1 cellular context compared by ENCODE assay signal in the genomic region with DNA sequence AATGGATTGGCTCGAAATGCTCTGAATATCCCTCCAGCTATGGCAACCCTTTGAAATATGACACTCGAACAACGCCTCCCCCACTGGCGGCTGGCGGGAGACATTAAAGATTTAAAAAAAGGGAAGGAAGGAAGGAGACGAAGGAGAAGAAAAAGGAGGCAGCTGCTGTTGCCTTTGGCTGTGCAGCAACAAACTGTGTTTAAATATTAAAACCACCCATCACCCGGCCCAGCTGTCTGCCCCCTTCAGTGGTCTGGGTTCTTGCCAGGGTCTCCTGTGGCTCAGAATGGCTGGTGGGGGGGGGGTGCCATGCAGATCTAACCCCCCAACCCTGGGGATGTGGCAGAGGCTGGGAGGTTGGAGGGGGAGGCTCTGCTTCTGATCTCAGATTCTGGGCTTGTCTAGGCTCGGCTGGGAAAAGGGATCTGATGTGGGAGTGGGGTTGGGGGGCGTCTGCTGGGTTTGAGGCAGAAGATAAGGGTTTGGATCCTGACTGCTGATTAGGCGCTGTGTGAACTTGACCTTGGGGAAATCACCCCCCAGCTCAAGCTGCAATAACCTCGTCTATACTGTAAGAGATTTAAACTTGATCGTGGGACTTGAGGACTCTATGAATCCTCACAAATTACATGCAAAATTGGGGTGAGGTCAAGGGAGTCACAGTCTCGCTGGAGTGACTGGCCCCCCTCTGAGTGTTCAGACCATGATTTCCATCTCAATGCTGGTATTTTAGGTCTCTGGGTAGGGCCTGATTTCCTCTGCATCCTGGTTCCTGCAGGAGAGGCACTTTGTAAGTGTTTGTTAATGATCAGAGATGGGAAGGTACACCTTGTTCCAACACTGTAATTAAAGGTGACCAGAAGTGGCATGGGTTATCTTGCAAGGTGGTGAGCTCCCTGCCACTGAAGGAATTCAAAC.
A peak's percentile ranks its signal among the peaks of the same experiment; 100 is the strongest.
TF ChIP-seq lines count a peak whose summit lies in the region.

No MANE protein-coding gene starts in this region.

TF ChIP-seq in K562, 482 proteins besides CTCF, POLR2A, EP300 and RAD21 (continued from another document):
- no peak for TF ChIP-seq MAZ (CRISPR knock-in tag; conservative IDR thresholded peaks at IDR 0.05 in 1 of 2, IDR thresholded peaks at IDR 0.05 in 1 of 2)
- TF ChIP-seq CHD2 (IDR thresholded peaks at IDR 0.05; ENCODE audit: low read depth, low read length), result no peak
- no peak for TF ChIP-seq ZNF274 (IDR thresholded peaks at IDR 0.05; ENCODE audit: borderline replicate concordance, low read depth, low read length)
- no peak for TF ChIP-seq HDAC2 (IDR thresholded peaks at IDR 0.05)
- TF ChIP-seq, protein P1, sequence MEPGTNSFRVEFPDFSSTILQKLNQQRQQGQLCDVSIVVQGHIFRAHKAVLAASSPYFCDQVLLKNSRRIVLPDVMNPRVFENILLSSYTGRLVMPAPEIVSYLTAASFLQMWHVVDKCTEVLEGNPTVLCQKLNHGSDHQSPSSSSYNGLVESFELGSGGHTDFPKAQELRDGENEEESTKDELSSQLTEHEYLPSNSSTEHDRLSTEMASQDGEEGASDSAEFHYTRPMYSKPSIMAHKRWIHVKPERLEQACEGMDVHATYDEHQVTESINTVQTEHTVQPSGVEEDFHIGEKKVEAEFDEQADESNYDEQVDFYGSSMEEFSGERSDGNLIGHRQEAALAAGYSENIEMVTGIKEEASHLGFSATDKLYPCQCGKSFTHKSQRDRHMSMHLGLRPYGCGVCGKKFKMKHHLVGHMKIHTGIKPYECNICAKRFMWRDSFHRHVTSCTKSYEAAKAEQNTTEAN (CRISPR knock-in tag; IDR thresholded peaks at IDR 0.05), result no peak
- no peak for TF ChIP-seq FOXJ3 (CRISPR knock-in tag; IDR thresholded peaks at IDR 0.05)
- TF ChIP-seq LEF1 (IDR thresholded peaks at IDR 0.05), result peak; percentile 40; the same call in 1 of the 2 replicates
- TF ChIP-seq SMARCA4 (IDR thresholded peaks at IDR 0.05), result no peak
- TF ChIP-seq ZNF239 (CRISPR knock-in tag; IDR thresholded peaks at IDR 0.05), result no peak
- TF ChIP-seq POU5F1 (IDR thresholded peaks at IDR 0.05; ENCODE audit: borderline replicate concordance, low read depth, low read length, partially characterized antibody), result no peak
- no peak for TF ChIP-seq MTA3 (IDR thresholded peaks at IDR 0.05; ENCODE audit: borderline replicate concordance)
- TF ChIP-seq HNRNPLL (IDR thresholded peaks at IDR 0.05; ENCODE audit: low read depth, low read length, poor library complexity, severe bottlenecking), result no peak
- TF ChIP-seq PHF8 (IDR thresholded peaks at IDR 0.05; ENCODE audit: borderline replicate concordance, low read length), result no peak
- TF ChIP-seq MED1 (CRISPR knock-in tag; IDR thresholded peaks at IDR 0.05; ENCODE audit: borderline replicate concordance), result no peak
- no peak for TF ChIP-seq RUNX1 (IDR thresholded peaks at IDR 0.05; ENCODE audit: low read depth)
- no peak for TF ChIP-seq ERF (CRISPR knock-in tag; IDR thresholded peaks at IDR 0.05)
- no peak for TF ChIP-seq SPI1 (IDR thresholded peaks at IDR 0.05; ENCODE audit: borderline replicate concordance, low read depth, low read length)
- no peak for TF ChIP-seq ILF3 (IDR thresholded peaks at IDR 0.05; ENCODE audit: borderline replicate concordance)
- TF ChIP-seq SP2 (IDR thresholded peaks at IDR 0.05; ENCODE audit: extremely low read depth, low read depth, low read length, poor library complexity, severe bottlenecking), result no peak
- no peak for TF ChIP-seq FOXA1 (IDR thresholded peaks at IDR 0.05; ENCODE audit: borderline replicate concordance)
- peak; percentile 94 for TF ChIP-seq E2F4 (CRISPR knock-in tag; IDR thresholded peaks at IDR 0.05; ENCODE audit: low read depth)
- TF ChIP-seq TBL1XR1 (IDR thresholded peaks at IDR 0.05; ENCODE audit: low read length in 2 of 2), result no peak
- no peak for TF ChIP-seq ARNT (IDR thresholded peaks at IDR 0.05)
- TF ChIP-seq KHSRP (IDR thresholded peaks at IDR 0.05), result no peak
- no peak for TF ChIP-seq DACH1 (IDR thresholded peaks at IDR 0.05; ENCODE audit: partially characterized antibody)
- peak in 1 of 3 experiments; percentile 24 for TF ChIP-seq YY1 (IDR thresholded peaks at IDR 0.05; ENCODE audit: borderline replicate concordance in 1 of 3, control insufficient read depth in 1 of 3, extremely low read depth in 1 of 3, insufficient read depth in 3 of 3, insufficient read length in 1 of 3, insufficient replicate concordance in 2 of 3, low read depth in 1 of 3, low read length in 2 of 3)
- TF ChIP-seq, protein P2, sequence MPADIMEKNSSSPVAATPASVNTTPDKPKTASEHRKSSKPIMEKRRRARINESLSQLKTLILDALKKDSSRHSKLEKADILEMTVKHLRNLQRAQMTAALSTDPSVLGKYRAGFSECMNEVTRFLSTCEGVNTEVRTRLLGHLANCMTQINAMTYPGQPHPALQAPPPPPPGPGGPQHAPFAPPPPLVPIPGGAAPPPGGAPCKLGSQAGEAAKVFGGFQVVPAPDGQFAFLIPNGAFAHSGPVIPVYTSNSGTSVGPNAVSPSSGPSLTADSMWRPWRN (IDR thresholded peaks at IDR 0.05; ENCODE audit: low read depth), result no peak
- no peak for TF ChIP-seq RAD51 (IDR thresholded peaks at IDR 0.05; ENCODE audit: borderline replicate concordance, low read depth)
- TF ChIP-seq TCF7 (IDR thresholded peaks at IDR 0.05; ENCODE audit: borderline replicate concordance), result peak; percentile 79; the same call in 1 of the 2 replicates
- no peak for TF ChIP-seq TSHZ1 (CRISPR knock-in tag; IDR thresholded peaks at IDR 0.05)
- TF ChIP-seq, protein P3, sequence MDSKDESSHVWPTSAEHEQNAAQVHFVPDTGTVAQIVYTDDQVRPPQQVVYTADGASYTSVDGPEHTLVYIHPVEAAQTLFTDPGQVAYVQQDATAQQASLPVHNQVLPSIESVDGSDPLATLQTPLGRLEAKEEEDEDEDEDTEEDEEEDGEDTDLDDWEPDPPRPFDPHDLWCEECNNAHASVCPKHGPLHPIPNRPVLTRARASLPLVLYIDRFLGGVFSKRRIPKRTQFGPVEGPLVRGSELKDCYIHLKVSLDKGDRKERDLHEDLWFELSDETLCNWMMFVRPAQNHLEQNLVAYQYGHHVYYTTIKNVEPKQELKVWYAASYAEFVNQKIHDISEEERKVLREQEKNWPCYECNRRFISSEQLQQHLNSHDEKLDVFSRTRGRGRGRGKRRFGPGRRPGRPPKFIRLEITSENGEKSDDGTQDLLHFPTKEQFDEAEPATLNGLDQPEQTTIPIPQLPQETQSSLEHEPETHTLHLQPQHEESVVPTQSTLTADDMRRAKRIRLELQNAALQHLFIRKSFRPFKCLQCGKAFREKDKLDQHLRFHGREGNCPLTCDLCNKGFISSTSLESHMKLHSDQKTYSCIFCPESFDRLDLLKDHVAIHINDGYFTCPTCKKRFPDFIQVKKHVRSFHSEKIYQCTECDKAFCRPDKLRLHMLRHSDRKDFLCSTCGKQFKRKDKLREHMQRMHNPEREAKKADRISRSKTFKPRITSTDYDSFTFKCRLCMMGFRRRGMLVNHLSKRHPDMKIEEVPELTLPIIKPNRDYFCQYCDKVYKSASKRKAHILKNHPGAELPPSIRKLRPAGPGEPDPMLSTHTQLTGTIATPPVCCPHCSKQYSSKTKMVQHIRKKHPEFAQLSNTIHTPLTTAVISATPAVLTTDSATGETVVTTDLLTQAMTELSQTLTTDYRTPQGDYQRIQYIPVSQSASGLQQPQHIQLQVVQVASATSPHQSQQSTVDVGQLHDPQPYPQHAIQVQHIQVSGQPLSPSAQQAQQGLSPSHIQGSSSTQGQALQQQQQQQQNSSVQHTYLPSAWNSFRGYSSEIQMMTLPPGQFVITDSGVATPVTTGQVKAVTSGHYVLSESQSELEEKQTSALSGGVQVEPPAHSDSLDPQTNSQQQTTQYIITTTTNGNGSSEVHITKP (IDR thresholded peaks at IDR 0.05; ENCODE audit: partially characterized antibody), result peak; percentile 41
- TF ChIP-seq MNT (conservative IDR thresholded peaks at IDR 0.05), result no peak
- no peak for TF ChIP-seq KLF6 (CRISPR knock-in tag; IDR thresholded peaks at IDR 0.05; ENCODE audit: borderline replicate concordance)
- no peak for TF ChIP-seq NR3C1 (CRISPR knock-in tag; IDR thresholded peaks at IDR 0.05)
- TF ChIP-seq ZBTB12 (CRISPR knock-in tag; IDR thresholded peaks at IDR 0.05), result no peak
- TF ChIP-seq ZBTB8A (IDR thresholded peaks at IDR 0.05; ENCODE audit: partially characterized antibody), result no peak
- no peak for TF ChIP-seq NR4A1 (CRISPR knock-in tag; IDR thresholded peaks at IDR 0.05)
- no peak for TF ChIP-seq NR4A1 (tag; IDR thresholded peaks at IDR 0.05)
- TF ChIP-seq EZH2 (IDR thresholded peaks at IDR 0.05; ENCODE audit: borderline replicate concordance, low read depth, low read length), result no peak
- TF ChIP-seq ZC3H8 (IDR thresholded peaks at IDR 0.05), result no peak
- no peak for TF ChIP-seq ZNF780A (CRISPR knock-in tag; IDR thresholded peaks at IDR 0.05)
TF ChIP-seq in K562: peak in this region for 6.
